ENCODE assay signal across 10 cellular contexts in the genomic region with DNA sequence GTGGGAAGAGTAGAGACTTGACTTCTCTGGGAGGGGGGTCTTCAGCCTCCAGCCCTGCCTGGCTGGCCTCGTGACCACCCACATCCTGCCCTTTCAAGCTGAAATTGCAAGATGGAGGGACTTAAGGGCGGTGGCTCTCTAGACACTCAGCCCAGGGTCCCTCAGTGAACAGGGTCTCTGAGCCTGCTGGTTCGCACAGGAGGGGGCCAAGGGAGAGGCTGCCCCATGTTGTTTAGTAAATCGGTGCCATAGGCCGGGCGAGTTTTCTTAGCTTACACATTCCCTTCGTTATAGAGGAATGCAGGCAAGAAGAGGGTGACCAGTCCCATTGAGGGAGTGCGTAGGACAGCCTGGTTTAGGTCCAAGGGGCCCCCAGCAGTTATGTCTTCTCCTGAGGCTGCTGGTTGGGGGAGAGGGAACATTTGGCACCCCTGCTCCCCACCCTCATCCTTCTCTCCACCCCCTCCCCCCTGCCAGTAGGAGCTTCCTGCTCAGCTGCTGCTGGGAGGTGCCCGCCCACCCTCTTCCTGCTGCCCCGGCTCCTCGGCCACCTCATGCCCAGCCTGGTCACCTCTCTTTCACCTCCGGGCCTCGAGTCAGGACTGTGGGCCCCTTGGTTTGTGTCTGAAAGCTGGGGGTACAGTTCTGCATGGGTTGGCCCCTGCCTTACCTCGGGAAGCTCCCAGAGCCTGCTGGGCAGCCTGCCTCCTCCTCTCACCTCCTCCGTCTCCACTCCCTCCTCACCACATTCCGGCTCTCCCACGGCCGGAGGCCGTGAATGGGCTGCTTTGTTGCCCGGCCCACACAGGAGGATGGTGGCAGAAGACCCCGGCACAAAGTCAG. TPM values are rescaled to one million over a fixed set of nuclear protein-coding genes. Genes with fewer than 3 reads are reported as not detected.
DNase-seq lines count a peak whose midpoint lies in the region; ATAC-seq and TF ChIP-seq lines count a peak whose summit lies in the region.
"Had no signal": no experiment of that assay in that cellular context is flagged by ENCODE, and none has a peak within 500 bp of the region (broad histone marks: within the 10 kb centered on the region; RNA-seq: fewer than 3 reads in every experiment).

No MANE protein-coding gene starts in this region.

- H3K4me3 ChIP-seq in esophagus (ENCODE audit: low read depth in 1 of 2, low read length in 2 of 2) (peak overlapping the region; percentile 33 to 35), retinal pigment epithelial cell (ENCODE audit: low read length) (peak overlapping the region; percentile 8)

- peak overlapping the region; percentile 49 to 58 for H3K27ac ChIP-seq in esophagus (ENCODE audit: low read depth in 2 of 2, low read length in 1 of 2)

- ATAC-seq in HG03108 (IDR thresholded peaks at IDR 0.05; ENCODE audit: unreplicated experiment) = no peak
- ATAC-seq in HG02870 (IDR thresholded peaks at IDR 0.05; ENCODE audit: unreplicated experiment) = no peak

- in situ Hi-C loops in SK-MEL-5 (cut with HindIII; ENCODE audit: low pct_unique_long_range_greater_than_20kb, low sequenced_read_pairs) = no loop called here

- DNase-seq in Daoy (ENCODE audit: low read depth) = peak; percentile 50
- peak; percentile 54 for DNase-seq in SK-MEL-5 (ENCODE audit: low read depth, low spot score)
- no peak for DNase-seq in retinal pigment epithelial cell (ENCODE audit: low read depth)
- DNase-seq in NCI-H187 treated with DMSO at 0.1 percent for 48 hours (lab: John Stamatoyannopoulos, UW) = no peak
- no peak for DNase-seq in NCI-H1105 treated with DMSO at 0.1 percent for 48 hours (lab: John Stamatoyannopoulos, UW)
- DNase-seq: activated CD8-positive, alpha-beta memory T cell treated with anti-CD3 and anti-CD28 coated beads, Interleukin-2, amount 50 U/mL, for 48 hours had no signal

- no peak for TF ChIP-seq CTCF in retinal pigment epithelial cell (conservative IDR thresholded peaks at IDR 0.05; ENCODE audit: low read depth, low read length)

- H3K4me1 ChIP-seq in esophagus (ENCODE audit: control insufficient read depth in 2 of 2, insufficient read depth in 2 of 2, low read length in 1 of 2) = peaks cover 17 to 29% of the 10 kb centered on the region in 2 donors

- 44 to 52% methylated on average over 21 of the region's 21 CpGs for WGBS in esophagus, 2 donors

- no peaks in the 10 kb centered on the region for H3K9me3 ChIP-seq in esophagus (ENCODE audit: control insufficient read depth in 2 of 2, insufficient read depth in 1 of 2, low read depth in 1 of 2, low read length in 1 of 2)

- H3K36me3 ChIP-seq in esophagus (ENCODE audit: control insufficient read depth in 2 of 2, insufficient read depth in 2 of 2, low read length in 1 of 2) = peaks cover 9 to 47% of the 10 kb centered on the region in 2 donors

- no peaks in the 10 kb centered on the region for H3K27me3 ChIP-seq in esophagus (ENCODE audit: control insufficient read depth in 1 of 2, insufficient read depth in 2 of 2, low read length in 2 of 2)

RNA-seq across cellular contexts. Expression of gene FRMD8, which starts 3.9 kb away (rescaled TPM):
- total RNA-seq in Daoy (2014; rRNA removed; shearing (Covaris generic)) = 48.9 and 62.3 TPM in 2 replicates
- 36.4 and 37.5 TPM in 2 replicates for total RNA-seq in SK-MEL-5 (2014; rRNA removed; shearing (Covaris generic))
- 71.8 and 107 TPM in 2 replicates for polyA plus RNA-seq in SK-MEL-5 (2015; cell fraction: cytosol; rRNA removed)
- polyA plus RNA-seq in SK-MEL-5 (2015; cell fraction: nucleus; rRNA removed) = 89.4 and 95.0 TPM in 2 replicates
- polyA plus RNA-seq in esophagus = 10 to 100 TPM; 25.2 to 27.8 TPM

RNA-seq across cellular contexts. Expression of gene SLC25A45, which starts 7.9 kb away (rescaled TPM):
- total RNA-seq in Daoy (2014; rRNA removed; shearing (Covaris generic)) = 0.23 TPM in 1 of 2 replicates, not detected in the other
- total RNA-seq in SK-MEL-5 (2014; rRNA removed; shearing (Covaris generic)) = 3.4 and 4.6 TPM in 2 replicates
- polyA plus RNA-seq in SK-MEL-5 (2015; cell fraction: cytosol; rRNA removed) = 4.9 and 9.4 TPM in 2 replicates
- 24.3 and 28.9 TPM in 2 replicates for polyA plus RNA-seq in SK-MEL-5 (2015; cell fraction: nucleus; rRNA removed)
- polyA plus RNA-seq in esophagus = 1 to 10 TPM; 2.4 to 6.0 TPM

RNA-seq across cellular contexts. Expression of gene NEAT1, which starts 32.3 kb away (rescaled TPM):
- total RNA-seq in Daoy (2014; rRNA removed; shearing (Covaris generic)) = 1.8 and 2.6 TPM in 2 replicates
- total RNA-seq in SK-MEL-5 (2014; rRNA removed; shearing (Covaris generic)) = 13.3 and 17.2 TPM in 2 replicates
- polyA plus RNA-seq in SK-MEL-5 (2015; cell fraction: cytosol; rRNA removed) = 92.3 and 140 TPM in 2 replicates
- polyA plus RNA-seq in SK-MEL-5 (2015; cell fraction: nucleus; rRNA removed) = 4,541 and 4,715 TPM in 2 replicates
- 1,000 to 10,000 TPM in 1 of 2 donors, 100 to 1,000 TPM in 1; 536 to 1,203 TPM for polyA plus RNA-seq in esophagus

RNA-seq across cellular contexts. Expression of gene TIGD3, which starts 35.8 kb away (rescaled TPM):
- total RNA-seq in Daoy (2014; rRNA removed; shearing (Covaris generic)) = 0.34 and 0.42 TPM in 2 replicates
- 0.88 and 1.0 TPM in 2 replicates for total RNA-seq in SK-MEL-5 (2014; rRNA removed; shearing (Covaris generic))
- polyA plus RNA-seq in SK-MEL-5 (2015; cell fraction: cytosol; rRNA removed) = 0.38 and 0.46 TPM in 2 replicates
- 1.3 TPM in 1 of 2 replicates, not detected in the other for polyA plus RNA-seq in SK-MEL-5 (2015; cell fraction: nucleus; rRNA removed)
- under 1 TPM; 0.10 to 0.16 TPM for polyA plus RNA-seq in esophagus
- total RNA-seq: lung microvascular endothelial cell had no signal

RNA-seq across cellular contexts. Expression of gene DPF2, which starts 56.7 kb away (rescaled TPM):
- total RNA-seq in Daoy (2014; rRNA removed; shearing (Covaris generic)) = 47.7 and 47.8 TPM in 2 replicates
- total RNA-seq in SK-MEL-5 (2014; rRNA removed; shearing (Covaris generic)) = 21.6 and 22.9 TPM in 2 replicates
- polyA plus RNA-seq in SK-MEL-5 (2015; cell fraction: cytosol; rRNA removed) = 34.5 and 36.2 TPM in 2 replicates
- polyA plus RNA-seq in SK-MEL-5 (2015; cell fraction: nucleus; rRNA removed) = 45.1 and 46.2 TPM in 2 replicates
- polyA plus RNA-seq in esophagus = 10 to 100 TPM; 12.2 to 17.4 TPM

Comparison
In these comparisons a context has a peak if more than half of its experiments do, and no peak if none do; other contexts are left out.
1. DNase-seq: peak in Daoy (single experiment) and SK-MEL-5 (single experiment); none in retinal pigment epithelial cell (single experiment), NCI-H187 treated with DMSO at 0.1 percent for 48 hours (single experiment) and NCI-H1105 treated with DMSO at 0.1 percent for 48 hours (single experiment).